In the genomic region with DNA sequence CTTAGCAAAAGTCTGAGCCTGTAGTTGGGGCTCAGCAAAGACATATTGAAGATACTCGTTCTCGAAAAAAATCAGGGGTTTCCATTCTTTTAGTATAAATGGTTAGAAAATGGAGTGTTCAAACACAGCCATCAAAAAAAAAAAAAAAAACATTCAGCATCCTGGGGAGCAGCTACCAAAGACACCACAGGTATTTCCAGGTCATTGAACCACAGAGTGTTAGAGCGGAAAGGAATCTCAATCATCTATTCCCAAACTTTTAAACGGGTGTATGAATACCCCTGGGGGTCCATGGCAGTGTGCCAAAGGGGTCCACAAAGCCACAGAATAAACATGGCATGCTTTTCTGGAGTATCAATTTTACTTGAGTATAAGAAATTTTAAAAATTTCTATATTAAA, we compare ENCODE assay signal across 21 cellular contexts. TPM values are rescaled to one million over a fixed set of nuclear protein-coding genes. Genes with fewer than 3 reads are reported as not detected.
"Had no signal": no experiment of that assay in that cellular context is flagged by ENCODE, and none has a peak within 500 bp of the region (broad histone marks: within the 10 kb centered on the region; RNA-seq: fewer than 3 reads in every experiment).

No MANE protein-coding gene starts in this region.

- H3K27ac ChIP-seq: RWPE1, SJCRH30 had no signal

- ATAC-seq: SK-N-SH treated with all-trans-retinoic acid at 6 μM for 48 hours had no signal

- H3K27me3 ChIP-seq: MG63, SJCRH30 had no signal

- DNase-seq: KBM-7, MG63, NCI-H1092, NCI-H1105 treated with DMSO at 0.1 percent for 48 hours, NCI-H1417 treated with DMSO at 0.1 percent for 48 hours, NCI-H146, NCI-H1694 treated with DMSO at 0.1 percent for 48 hours, NCI-H1930, NCI-H2081, NCI-H2107, NCI-H2227 treated with DMSO at 0.1 percent for 48 hours, NCI-H524, NCI-H526 treated with DMSO at 0.1 percent for 48 hours, NCI-H748 treated with DMSO at 0.1 percent for 48 hours, SHP77, SJCRH30 had no signal

- H3K4me1 ChIP-seq: SJCRH30 had no signal

- H3K4me3 ChIP-seq: MG63, SJCRH30 had no signal

- H3K9me3 ChIP-seq: MG63, SJCRH30 had no signal

- H3K36me3 ChIP-seq: MG63, SJCRH30 had no signal

RNA-seq across cellular contexts. Expression of a gene that starts 6.9 kb away (rescaled TPM):
- total RNA-seq: HT-29, LHCN-M2, NCI-H460, SJCRH30 had no signal
